Comparison of ENCODE assay signal across 5 cellular contexts in the genomic region with DNA sequence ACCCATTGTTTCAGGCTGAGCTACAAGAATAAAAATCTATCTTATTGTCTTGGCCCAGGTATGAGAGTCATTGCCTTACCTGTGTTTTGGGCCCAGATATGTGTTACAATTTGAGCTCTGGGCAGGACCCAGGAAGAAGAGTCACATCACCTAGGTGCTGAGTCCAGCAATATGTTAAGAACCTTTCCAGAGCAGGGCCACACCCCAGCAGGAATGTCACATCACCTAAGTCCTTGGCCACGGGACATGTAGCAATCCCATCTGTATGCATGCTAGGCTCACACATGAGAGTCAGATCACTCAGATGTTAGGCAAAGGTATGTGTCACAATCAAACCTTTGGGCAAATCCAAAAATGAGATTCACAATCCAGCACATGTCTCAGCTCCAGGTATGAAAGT.
"Had no signal": no experiment of that assay in that cellular context is flagged by ENCODE, and none has a peak within 500 bp of the region (broad histone marks: within the 10 kb centered on the region; RNA-seq: fewer than 3 reads in every experiment).

No MANE protein-coding gene starts in this region.

- H3K4me1 Mint-ChIP-seq: GM23338, H9 had no signal

- H3K4me2 ChIP-seq: GM23338 had no signal

- H3K4me3 Mint-ChIP-seq: GM23338, H9 had no signal

- H2AFZ ChIP-seq: GM23338 had no signal

- H3K4me3 ChIP-seq: GM23338, K562 had no signal

- H3K27ac Mint-ChIP-seq: GM23338, H9 had no signal

- ATAC-seq: GM23338, K562 had no signal

- DNase-seq: H9, HCEC 1CT, IMR-90 had no signal
